ENCODE assay signal across 30 cellular contexts in the genomic region with DNA sequence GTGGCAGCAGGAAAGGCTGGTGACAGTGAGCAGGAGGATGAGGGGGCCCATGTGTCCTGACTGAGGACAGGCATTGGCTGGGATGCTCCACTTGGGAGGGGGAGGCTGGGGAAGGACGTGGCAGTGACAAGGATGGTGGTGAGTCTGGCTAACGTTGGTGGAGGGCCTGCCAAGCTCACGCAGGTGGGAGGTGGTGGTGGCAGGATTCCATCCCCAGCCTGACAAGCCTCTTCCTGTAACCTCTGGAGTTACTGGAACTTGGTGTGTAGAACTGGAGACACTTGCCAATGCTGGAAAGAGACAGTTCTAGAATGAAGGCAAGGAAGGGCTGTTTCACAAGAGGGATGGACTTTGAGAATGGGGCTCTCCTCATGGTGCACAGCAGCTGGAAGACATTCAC. TPM values are rescaled to one million over a fixed set of nuclear protein-coding genes. Genes with fewer than 3 reads are reported as not detected.
"Had no signal": no experiment of that assay in that cellular context is flagged by ENCODE, and none has a peak within 500 bp of the region (broad histone marks: within the 10 kb centered on the region; RNA-seq: fewer than 3 reads in every experiment).

No MANE protein-coding gene starts in this region.

- H3K27ac Mint-ChIP-seq: activated CD4-positive, alpha-beta T cell treated with anti-CD3 and anti-CD28 coated beads, Interleukin-2, amount 10 ng/mL, durations not matched to agents 24 days and 14 days; activated CD8-positive, alpha-beta T cell treated with anti-CD3 and anti-CD28 coated beads for 36 hours; activated naive CD4-positive, alpha-beta T cell treated with anti-CD3 and anti-CD28 coated beads, Interleukin-2, amount 50 U/mL, for 24 hours; activated naive CD8-positive, alpha-beta T cell treated with anti-CD3 and anti-CD28 coated beads, Interleukin-2, amount 10 ng/mL, durations not matched to agents 7 days and 5 days; activated T-cell treated with anti-CD3 and anti-CD28 coated beads, Interleukin-2, amount 50 U/mL, for 72 hours; activated T-helper 2 cell treated with anti-CD3 and anti-CD28 coated beads, Interferon-gamma antibody, Interleukin-2, Interleukin-4, amounts not matched to agents 10 μg/mL and 5 μg/mL and 100 μg/mL, durations not matched to agents 14 hours and 24 hours and 36 hours; T-helper 1 cell treated with Interleukin-12 subunit alpha and Interleukin-12 subunit beta and Interleukin-4 antibody, amounts not matched to agents 30 μg/mL and 1 μg/mL, for 36 hours; T-helper 2 cell treated with Interferon-gamma antibody and Interleukin-4, amounts not matched to agents 5 μg/mL and 100 μg/mL, for 36 hours had no signal

- H3K4me3 Mint-ChIP-seq: activated CD4-positive, alpha-beta T cell treated with anti-CD3 and anti-CD28 coated beads, Interleukin-2, amount 10 ng/mL, durations not matched to agents 24 days and 14 days; activated CD8-positive, alpha-beta T cell treated with anti-CD3 and anti-CD28 coated beads for 36 hours; activated naive CD4-positive, alpha-beta T cell treated with anti-CD3 and anti-CD28 coated beads, Interleukin-2, amount 50 U/mL, for 24 hours; activated naive CD8-positive, alpha-beta T cell treated with anti-CD3 and anti-CD28 coated beads, Interleukin-2, amount 10 ng/mL, durations not matched to agents 7 days and 5 days; activated T-cell treated with anti-CD3 and anti-CD28 coated beads, Interleukin-2, amount 50 U/mL, for 72 hours; T-helper 1 cell treated with Interleukin-12 subunit alpha and Interleukin-12 subunit beta and Interleukin-4 antibody, amounts not matched to agents 30 μg/mL and 1 μg/mL, for 36 hours; T-helper 2 cell treated with Interferon-gamma antibody and Interleukin-4, amounts not matched to agents 5 μg/mL and 100 μg/mL, for 36 hours had no signal

- H3K4me1 ChIP-seq: ascending aorta, SJSA1 had no signal

- H3K36me3 ChIP-seq: ascending aorta, SJSA1 had no signal

- H3K36me3 Mint-ChIP-seq: activated naive CD4-positive, alpha-beta T cell treated with anti-CD3 and anti-CD28 coated beads, Interleukin-2, amount 50 U/mL, for 24 hours; activated naive CD8-positive, alpha-beta T cell treated with anti-CD3 and anti-CD28 coated beads, Interleukin-2, amount 10 ng/mL, durations not matched to agents 7 days and 5 days had no signal

- H3K27ac ChIP-seq: ascending aorta, SJSA1 had no signal

- H3K9me3 Mint-ChIP-seq: activated CD4-positive, alpha-beta T cell treated with anti-CD3 and anti-CD28 coated beads, Interleukin-2, amount 10 ng/mL, durations not matched to agents 24 days and 14 days; activated CD8-positive, alpha-beta T cell treated with anti-CD3 and anti-CD28 coated beads for 36 hours; activated naive CD4-positive, alpha-beta T cell treated with anti-CD3 and anti-CD28 coated beads, Interleukin-2, amount 50 U/mL, for 24 hours; activated naive CD8-positive, alpha-beta T cell treated with anti-CD3 and anti-CD28 coated beads, Interleukin-2, amount 10 ng/mL, durations not matched to agents 7 days and 5 days; activated T-cell treated with anti-CD3 and anti-CD28 coated beads, Interleukin-2, amount 50 U/mL, for 72 hours; activated T-helper 2 cell treated with anti-CD3 and anti-CD28 coated beads, Interferon-gamma antibody, Interleukin-2, Interleukin-4, amounts not matched to agents 10 μg/mL and 5 μg/mL and 100 μg/mL, durations not matched to agents 14 hours and 24 hours and 36 hours; T-helper 1 cell treated with Interleukin-12 subunit alpha and Interleukin-12 subunit beta and Interleukin-4 antibody, amounts not matched to agents 30 μg/mL and 1 μg/mL, for 36 hours; T-helper 2 cell treated with Interferon-gamma antibody and Interleukin-4, amounts not matched to agents 5 μg/mL and 100 μg/mL, for 36 hours had no signal

- H3K9me3 ChIP-seq: ascending aorta, SJSA1, SK-N-SH had no signal

- H3K27me3 Mint-ChIP-seq: activated CD4-positive, alpha-beta T cell treated with anti-CD3 and anti-CD28 coated beads, Interleukin-2, amount 10 ng/mL, durations not matched to agents 24 days and 14 days; activated CD8-positive, alpha-beta T cell treated with anti-CD3 and anti-CD28 coated beads for 36 hours; activated naive CD4-positive, alpha-beta T cell treated with anti-CD3 and anti-CD28 coated beads, Interleukin-2, amount 50 U/mL, for 24 hours; activated naive CD8-positive, alpha-beta T cell treated with anti-CD3 and anti-CD28 coated beads, Interleukin-2, amount 10 ng/mL, durations not matched to agents 7 days and 5 days had no signal

- H3K4me3 ChIP-seq: ascending aorta, K562, SJSA1 had no signal

- H3K4me1 Mint-ChIP-seq: activated CD4-positive, alpha-beta T cell treated with anti-CD3 and anti-CD28 coated beads, Interleukin-2, amount 10 ng/mL, durations not matched to agents 24 days and 14 days; activated naive CD4-positive, alpha-beta T cell treated with anti-CD3 and anti-CD28 coated beads, Interleukin-2, amount 50 U/mL, for 24 hours; activated naive CD8-positive, alpha-beta T cell treated with anti-CD3 and anti-CD28 coated beads, Interleukin-2, amount 10 ng/mL, durations not matched to agents 7 days and 5 days had no signal

- ATAC-seq: activated CD8-positive, alpha-beta T cell treated with anti-CD3 and anti-CD28 coated beads for 36 hours; activated T-cell treated with anti-CD3 and anti-CD28 coated beads, Interleukin-2, amount 50 U/mL, for 72 hours; K562 had no signal

- DNase-seq: activated CD4-positive, alpha-beta T cell treated with anti-CD3 and anti-CD28 coated beads, Interleukin-2, amount 10 ng/mL, durations not matched to agents 24 days and 14 days; activated CD4-positive, alpha-beta T cell treated with anti-CD3 and anti-CD28 coated beads, Interleukin-2, amount 50 U/mL, for 4 hours; activated CD8-positive, alpha-beta T cell treated with anti-CD3 and anti-CD28 coated beads for 36 hours; activated gamma-delta T cell; activated naive CD4-positive, alpha-beta T cell treated with Interleukin-2 at 50 U/mL for 16 hours; activated naive CD8-positive, alpha-beta T cell treated with anti-CD3 and anti-CD28 coated beads, Interleukin-2, amount 10 ng/mL, durations not matched to agents 7 days and 5 days; activated T-cell treated with anti-CD3 and anti-CD28 coated beads, Interleukin-2, amount 50 U/mL, for 1 hour; activated T-cell treated with anti-CD3 and anti-CD28 coated beads, Interleukin-2, amount 50 U/mL, for 72 hours; amygdala; IMR-90; NCI-H1105; NCI-H1417 treated with DMSO at 0.1 percent for 48 hours; NCI-H187 treated with DMSO at 0.1 percent for 48 hours; NCI-H2081; NCI-H226; NCI-H446 treated with DMSO at 0.1 percent for 48 hours; NCI-H524; NCI-H69; NCI-H82; OCI-M1; SHP77 treated with DMSO at 0.1 percent for 48 hours; SK-N-SH had no signal

- H3K27me3 ChIP-seq: ascending aorta, SJSA1 had no signal

RNA-seq across cellular contexts. Expression of a gene that starts 8.2 kb away (rescaled TPM):
- total RNA-seq: ascending aorta, IMR-90, K562 had no signal
- polyA plus RNA-seq: K562 had no signal

RNA-seq across cellular contexts. Expression of a gene that starts 14.7 kb away (rescaled TPM):
- total RNA-seq: activated CD4-positive, alpha-beta T cell treated with anti-CD3 and anti-CD28 coated beads, Interleukin-2, amount 10 ng/mL, durations not matched to agents 24 days and 14 days; activated CD8-positive, alpha-beta memory T cell treated with anti-CD3 and anti-CD28 coated beads for 36 hours; activated CD8-positive, alpha-beta T cell treated with anti-CD3 and anti-CD28 coated beads for 36 hours; activated naive CD8-positive, alpha-beta T cell treated with anti-CD3 and anti-CD28 coated beads, Interleukin-2, amount 10 ng/mL, durations not matched to agents 7 days and 5 days; activated T-cell treated with anti-CD3 and anti-CD28 coated beads, Interleukin-2, amount 50 U/mL, for 72 hours had no signal
- polyA plus RNA-seq: K562 had no signal
